In the genomic region with DNA sequence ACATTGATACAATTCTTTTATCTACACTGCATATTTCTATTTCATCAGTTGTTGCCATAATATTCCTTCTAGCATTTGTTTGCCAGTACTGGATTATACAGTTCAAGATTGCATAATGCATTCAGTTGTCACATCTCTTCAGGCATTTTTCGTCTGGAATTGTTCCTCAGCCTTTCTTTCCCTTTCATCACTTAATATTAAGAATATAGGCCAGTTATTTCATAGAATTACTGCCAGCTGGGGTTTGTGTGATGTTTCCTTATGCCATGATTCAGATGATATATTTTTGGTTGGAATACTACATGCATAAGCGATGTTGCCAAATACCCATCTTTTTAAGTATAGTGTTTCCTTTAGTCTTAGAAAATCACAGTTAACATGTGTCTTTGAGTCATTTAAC, we compare ENCODE assay signal across 15 cellular contexts. TPM values are rescaled to one million over a fixed set of nuclear protein-coding genes. Genes with fewer than 3 reads are reported as not detected.
DNase-seq lines count a peak whose midpoint lies in the region; ATAC-seq and TF ChIP-seq lines count a peak whose summit lies in the region.
"Had no signal": no experiment of that assay in that cellular context is flagged by ENCODE, and none has a peak within 500 bp of the region (broad histone marks: within the 10 kb centered on the region; RNA-seq: fewer than 3 reads in every experiment).

No MANE protein-coding gene starts in this region.

- TF ChIP-seq CTCF in AG10803 (conservative IDR thresholded peaks at IDR 0.05; ENCODE audit: low read length), result no peak
- TF ChIP-seq CTCF in omental fat pad (IDR thresholded peaks at IDR 0.05), result no peak

- H3K36me3 ChIP-seq in adipocyte (ENCODE audit: control insufficient read depth, insufficient read depth, low read length, severe bottlenecking), result peaks cover 60% of the 10 kb centered on the region

- no peaks in the 10 kb centered on the region for H3K27me3 ChIP-seq in adipocyte (replicated peaks; ENCODE audit: control insufficient read depth, insufficient read depth, low read length)

- DNase-seq in AG10803 (ENCODE audit: low read depth) (peak; percentile 83), adipocyte (ENCODE audit: low read depth) (peak; percentile 80), fibroblast of peridontal ligament (ENCODE audit: extremely low read depth) (peak; percentile 20), omental fat pad (ENCODE audit: low spot score) (no peak), NCI-H2196 treated with DMSO at 0.1 percent for 48 hours (lab: John Stamatoyannopoulos, UW; ENCODE audit: unreplicated experiment) (no peak), cortex of kidney (lab: John Stamatoyannopoulos, UW) (no peak)
- no peak for DNase-seq in activated CD4-positive, CD25-positive, alpha-beta regulatory T cell treated with anti-CD3 and anti-CD28 coated beads, Interleukin-2, amount 50 U/mL, for 72 hours
- DNase-seq: C1 segment of cervical spinal cord, DMS153, NCI-H1436 treated with DMSO at 0.1 percent for 48 hours, NCI-H226, NCI-H69, PC-9 had no signal

- H3K4me1 ChIP-seq in adipocyte (ENCODE audit: control insufficient read depth, insufficient read depth, low read length), result peaks cover 21% of the 10 kb centered on the region

- H3K4me3 ChIP-seq in AG10803 (ENCODE audit: low read length) (no peak overlapping the region), adipocyte (ENCODE audit: low read length) (no peak overlapping the region)
- H3K4me3 ChIP-seq: PC-9 had no signal

- no peak overlapping the region for H3K9ac ChIP-seq in adipocyte (ENCODE audit: low read length)

- no peaks in the 10 kb centered on the region for H3K9me3 ChIP-seq in adipocyte (ENCODE audit: control insufficient read depth, low read length)

- ATAC-seq in omental fat pad (ENCODE audit: low FRiP score), result peak; percentile 41
- ATAC-seq in HG02884 (IDR thresholded peaks at IDR 0.05; ENCODE audit: unreplicated experiment), result no peak
- ATAC-seq: HCT116 had no signal

RNA-seq across cellular contexts. Expression of a gene that starts 20.8 kb away (rescaled TPM):
- 10 to 100 TPM; 25.0 to 36.4 (median 34.7) TPM for total RNA-seq in omental fat pad

RNA-seq across cellular contexts. Expression of a gene that starts 53.4 kb away (rescaled TPM):
- 100 to 1,000 TPM in 2 of 4 donors, 10 to 100 TPM in 2; 46.0 to 340 (median 92.6) TPM for total RNA-seq in omental fat pad

Comparison
In these comparisons a context has a peak if more than half of its experiments do, and no peak if none do; other contexts are left out.
1. DNase-seq: peak in AG10803 (single experiment), adipocyte (single experiment) and fibroblast of peridontal ligament (single experiment); none in omental fat pad (single experiment), activated CD4-positive, CD25-positive, alpha-beta regulatory T cell treated with anti-CD3 and anti-CD28 coated beads, Interleukin-2, amount 50 U/mL, for 72 hours (single experiment), NCI-H2196 treated with DMSO at 0.1 percent for 48 hours (single experiment) and cortex of kidney (single experiment).